1 cellular context compared by ENCODE assay signal in genomic region chr16:58628845-58629680, GRCh38.
TF ChIP-seq lines count a peak whose summit lies in the region.

No MANE protein-coding gene starts in this region.

TF ChIP-seq in K562, 482 proteins besides CTCF, POLR2A, EP300 and RAD21 (continued from another document and continues in another):
- TF ChIP-seq NBN (IDR thresholded peaks at IDR 0.05; ENCODE audit: low read depth), result 0 out of 2 replicates have a peak, but pooled peaks have one; percentile 27
- no peak for TF ChIP-seq RREB1 (CRISPR knock-in tag; IDR thresholded peaks at IDR 0.05)
- TF ChIP-seq PRPF4 (IDR thresholded peaks at IDR 0.05; ENCODE audit: insufficient read depth, low read depth, low read length, poor library complexity, severe bottlenecking), result peak; percentile 17
- no peak for TF ChIP-seq ARNT (IDR thresholded peaks at IDR 0.05)
- TF ChIP-seq ZBTB33 (CRISPR knock-in tag; IDR thresholded peaks at IDR 0.05), result no peak; the same call in 1 of the 2 replicates
- no peak for TF ChIP-seq ZBTB43 (CRISPR knock-in tag; IDR thresholded peaks at IDR 0.05)
- no peak for TF ChIP-seq PHB2 (IDR thresholded peaks at IDR 0.05; ENCODE audit: low read depth)
- no peak for TF ChIP-seq BRD4 (IDR thresholded peaks at IDR 0.05)
- no peak for TF ChIP-seq ATF4 (CRISPR knock-in tag; IDR thresholded peaks at IDR 0.05)
- no peak for TF ChIP-seq CBX1 (IDR thresholded peaks at IDR 0.05; ENCODE audit: low read depth)
- no peak for TF ChIP-seq KDM1A (IDR thresholded peaks at IDR 0.05)
- no peak for TF ChIP-seq PHTF2 (CRISPR knock-in tag; IDR thresholded peaks at IDR 0.05)
- no peak for TF ChIP-seq CSDE1 (IDR thresholded peaks at IDR 0.05)
- TF ChIP-seq CXXC5 (CRISPR knock-in tag; IDR thresholded peaks at IDR 0.05), result peak; percentile 59; the same call in 1 of the 2 replicates
- peak; percentile 54; the same call in 1 of the 2 replicates for TF ChIP-seq ZNF740 (CRISPR knock-in tag; IDR thresholded peaks at IDR 0.05)
- no peak for TF ChIP-seq ZNF740 (tag; IDR thresholded peaks at IDR 0.05)
- TF ChIP-seq MLX (CRISPR knock-in tag; conservative IDR thresholded peaks at IDR 0.05), result no peak
- no peak for TF ChIP-seq PTTG1 (tag; IDR thresholded peaks at IDR 0.05; ENCODE audit: low read depth)
- TF ChIP-seq ZNF79 (CRISPR knock-in tag; IDR thresholded peaks at IDR 0.05; ENCODE audit: low read depth), result no peak
- no peak for TF ChIP-seq THRA (IDR thresholded peaks at IDR 0.05)
- 0 out of 2 replicates have a peak, but pooled peaks have one; percentile 28 for TF ChIP-seq CREB5 (CRISPR knock-in tag; IDR thresholded peaks at IDR 0.05)
- peak; percentile 34 to 74; a peak in 2 of 4 replicates for TF ChIP-seq SIN3A (IDR thresholded peaks at IDR 0.05; ENCODE audit: borderline replicate concordance in 2 of 2, control insufficient read depth in 1 of 2, low read depth in 2 of 2, low read length in 2 of 2)
- TF ChIP-seq FOXM1 (IDR thresholded peaks at IDR 0.05; ENCODE audit: low read depth), result no peak
- TF ChIP-seq FOXM1 (CRISPR knock-in tag; IDR thresholded peaks at IDR 0.05; ENCODE audit: low read depth), result no peak
- no peak for TF ChIP-seq THRAP3 (IDR thresholded peaks at IDR 0.05; ENCODE audit: borderline replicate concordance)
- no peak for TF ChIP-seq KLF13 (tag; IDR thresholded peaks at IDR 0.05; ENCODE audit: borderline replicate concordance, low read depth)
- TF ChIP-seq NKRF (IDR thresholded peaks at IDR 0.05; ENCODE audit: borderline replicate concordance), result peak; percentile 43; the same call in 1 of the 2 replicates
- TF ChIP-seq MCM2 (IDR thresholded peaks at IDR 0.05; ENCODE audit: low read depth), result no peak
- no peak for TF ChIP-seq MEF2D (tag; conservative IDR thresholded peaks at IDR 0.05; ENCODE audit: low read depth)
- TF ChIP-seq ZNF511 (CRISPR knock-in tag; IDR thresholded peaks at IDR 0.05), result peak; percentile 60
- TF ChIP-seq MLLT1 (IDR thresholded peaks at IDR 0.05), result peak in 1 of 2 experiments; percentile 73; a peak in 1 of 4 replicates
- TF ChIP-seq HNRNPH1 (optimal IDR thresholded peaks at IDR 0.05; ENCODE audit: low read depth, low read length), result no peak
- peak; percentile 26; the same call in 1 of the 2 replicates for TF ChIP-seq FOXK1 (CRISPR knock-in tag; IDR thresholded peaks at IDR 0.05; ENCODE audit: borderline replicate concordance)
- TF ChIP-seq POLR3A (IDR thresholded peaks at IDR 0.05; ENCODE audit: borderline replicate concordance, extremely low read depth, insufficient read depth, insufficient read length), result no peak
- no peak for TF ChIP-seq CBX2 (IDR thresholded peaks at IDR 0.05; ENCODE audit: insufficient read depth, low read length, poor library complexity, severe bottlenecking)
- no peak for TF ChIP-seq OTX1 (CRISPR knock-in tag; IDR thresholded peaks at IDR 0.05)
- no peak for TF ChIP-seq KAT2B (IDR thresholded peaks at IDR 0.05; ENCODE audit: low read depth, low read length)
- peak; percentile 75 for TF ChIP-seq TAF1 (IDR thresholded peaks at IDR 0.05; ENCODE audit: control insufficient read depth, extremely low read depth, insufficient read depth, low read length, severe bottlenecking)
- no peak for TF ChIP-seq ZNF217 (CRISPR knock-in tag; IDR thresholded peaks at IDR 0.05)
- 0 out of 2 replicates have a peak, but pooled peaks have one; percentile 20 for TF ChIP-seq SMARCE1 (IDR thresholded peaks at IDR 0.05)
- no peak; the same call in 1 of the 2 replicates for TF ChIP-seq TOE1 (IDR thresholded peaks at IDR 0.05; ENCODE audit: borderline replicate concordance)
- TF ChIP-seq TOE1 (CRISPR knock-in tag; IDR thresholded peaks at IDR 0.05; ENCODE audit: borderline replicate concordance, low read depth), result no peak
